In the genomic region with DNA sequence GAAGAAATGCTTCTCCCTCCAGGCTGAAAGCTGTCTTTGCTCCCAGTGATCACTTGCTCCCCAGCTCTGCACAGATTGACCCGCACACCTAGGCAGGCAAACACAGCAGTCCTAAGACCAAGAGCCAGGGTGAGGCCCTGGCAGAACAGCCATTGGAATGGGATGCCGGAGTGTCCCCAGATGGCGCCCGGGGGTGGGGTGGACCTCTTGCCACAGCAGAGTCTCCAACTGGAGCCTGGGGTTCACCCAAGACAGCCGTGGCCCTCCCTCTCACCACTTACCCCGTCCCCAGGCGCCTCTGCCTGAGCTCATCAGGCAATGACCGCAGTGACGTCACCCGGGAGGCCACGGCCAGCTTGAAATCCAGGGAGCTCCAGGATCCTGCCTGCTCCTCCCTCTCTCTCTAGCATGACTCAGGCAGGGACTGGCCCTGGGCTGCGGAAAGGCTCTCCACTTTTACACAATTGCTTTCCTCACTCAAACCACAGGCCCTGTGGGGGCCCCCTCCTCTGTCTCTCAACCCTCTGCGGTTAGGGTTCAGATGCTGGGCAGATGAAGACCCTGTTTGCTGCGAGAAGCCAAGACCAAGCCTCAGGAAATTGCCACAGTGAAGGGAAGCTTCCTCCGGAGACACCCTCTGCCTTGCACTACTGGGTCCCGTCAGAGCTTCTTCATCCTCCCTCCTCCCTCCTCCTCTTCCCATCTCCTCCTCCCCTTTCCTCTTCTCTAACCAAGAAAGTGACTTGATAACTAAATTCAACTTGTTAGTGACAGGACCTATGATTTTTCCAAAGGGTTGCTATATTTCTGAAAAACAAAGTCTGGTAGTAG, we compare ENCODE assay signal across 9 cellular contexts. TPM values are rescaled to one million over a fixed set of nuclear protein-coding genes. Genes with fewer than 3 reads are reported as not detected.
DNase-seq lines count a peak whose midpoint lies in the region; ATAC-seq and TF ChIP-seq lines count a peak whose summit lies in the region.
"Had no signal": no experiment of that assay in that cellular context is flagged by ENCODE, and none has a peak within 500 bp of the region (broad histone marks: within the 10 kb centered on the region; RNA-seq: fewer than 3 reads in every experiment).

No MANE protein-coding gene starts in this region.

- H3K4me3 ChIP-seq in PC-9 (peak overlapping the region; percentile 23; the same call in 1 of the 2 replicates), tibial artery (peak overlapping the region in 1 of 2 donors; percentile 21)

- no peaks in the 10 kb centered on the region for H3K36me3 ChIP-seq in PC-9 (ENCODE audit: low read depth)
- no peaks in the 10 kb centered on the region for H3K36me3 ChIP-seq in tibial artery

- no peaks in the 10 kb centered on the region for H3K9me2 ChIP-seq in PC-9 (ENCODE audit: insufficient read depth)

- no peak for TF ChIP-seq CTCF in GM13976 (IDR thresholded peaks at IDR 0.05; ENCODE audit: borderline replicate concordance, control extremely low read depth, extremely low read depth, insufficient read depth, missing control alignments)
- TF ChIP-seq CTCF in PC-9 (conservative IDR thresholded peaks at IDR 0.05) = no peak
- no peak for TF ChIP-seq CTCF in foreskin keratinocyte (conservative IDR thresholded peaks at IDR 0.05)
- no peak for TF ChIP-seq CTCF in tibial artery (IDR thresholded peaks at IDR 0.05)

- BruUV-seq in PC-9 (replicated peaks; lab: Mats Ljungman, UMichigan) = no TSS peak

- DNase-seq in GM13976 (ENCODE audit: low spot score) (peak; percentile 45), PC-9 (peak; percentile 96 to 98), foreskin keratinocyte (peak; percentile 90 to 95), nucleus accumbens (lab: John Stamatoyannopoulos, UW) (peak in 38 of 56 donors; percentile 3 to 86 (median 31)), tibial artery (peak; percentile 97)
- DNase-seq in activated effector memory CD4-positive, alpha-beta T cell treated with anti-CD3 and anti-CD28 coated beads, Interleukin-2, amount 50 U/mL, for 16 hours = peak; percentile 67
- DNase-seq: activated B cell treated with CpG ODN at 0.5 μM for 24 hours had no signal

- in situ Hi-C loops in GM13976 (cut with MboI; ENCODE audit: low sequenced_read_pairs, unreplicated experiment) = loop anchor here (25.0 kb wide), 1 partner anchor 640 kb away; no protein-coding TSS in a partner anchor

- H3K9me3 ChIP-seq in PC-9 (ENCODE audit: insufficient read depth, low read depth) = no peaks in the 10 kb centered on the region
- H3K9me3 ChIP-seq in tibial artery = no peaks in the 10 kb centered on the region

- H3K4me1 ChIP-seq in PC-9 (replicated peaks; ENCODE audit: insufficient read depth) = peaks cover 84% of the 10 kb centered on the region
- H3K4me1 ChIP-seq in foreskin keratinocyte = peaks cover 6% of the 10 kb centered on the region
- H3K4me1 ChIP-seq in tibial artery = peaks cover 0 to 16% (median 12%) of the 10 kb centered on the region in 4 donors

- no peaks in the 10 kb centered on the region for H4K20me1 ChIP-seq in PC-9 (ENCODE audit: insufficient read depth)

- H2AFZ ChIP-seq in PC-9 = no peak overlapping the region

- intact Hi-C loops in PC-9 (cut with micrococcal nuclease; ENCODE audit: unreplicated experiment) = loop anchor here (1.0 kb wide), 3 partner anchors 15 to 39 kb away; no protein-coding TSS in a partner anchor
- intact Hi-C loops in tibial artery (cut with DNase I; ENCODE audit: low total_unique reads) = no loop called here

- H3F3A ChIP-seq in PC-9 (ENCODE audit: insufficient read depth, low read depth) = peaks cover 46% of the 10 kb centered on the region

- peak overlapping the region; percentile 71 for H3K27ac ChIP-seq in PC-9
- H3K27ac ChIP-seq in foreskin keratinocyte = peak overlapping the region; percentile 55
- H3K27ac ChIP-seq in tibial artery = peak overlapping the region; percentile 62 to 63

- H3K4me2 ChIP-seq in PC-9 = peak overlapping the region; percentile 72

- no peaks in the 10 kb centered on the region for H3K27me3 ChIP-seq in PC-9 (ENCODE audit: insufficient read depth, low read depth)
- no peaks in the 10 kb centered on the region for H3K27me3 ChIP-seq in foreskin keratinocyte
- H3K27me3 ChIP-seq in tibial artery = no peaks in the 10 kb centered on the region

- no peaks in the 10 kb centered on the region for H3K79me2 ChIP-seq in PC-9 (ENCODE audit: low read depth)

- ATAC-seq in foreskin keratinocyte (peak; percentile 91), GM21619 (IDR thresholded peaks at IDR 0.05; ENCODE audit: unreplicated experiment) (no peak), GM18873 (IDR thresholded peaks at IDR 0.05; ENCODE audit: low FRiP score, unreplicated experiment) (no peak)

- CTCF ChIA-PET in PC-9 (lab: Charles Lee) = interaction anchor here (0.6 to 2.8 kb wide), 5 partner anchors 14 to 154 kb away, joined by 3 to 24 read pairs (median 4); no protein-coding TSS in a partner anchor

- POLR2A ChIA-PET in PC-9 (lab: Charles Lee; ENCODE audit: unreplicated experiment) = interaction anchor here (0.5 to 1.3 kb wide), 11 partner anchors 15 to 754 kb away, joined by 3 to 37 read pairs (median 4); partner anchors contain the start of genes NTMT1 and PTGES

RNA-seq across cellular contexts. Expression of gene PTGES, which starts 24.3 kb away (rescaled TPM):
- total RNA-seq in PC-9 (2021) (116 and 119 TPM in 2 replicates), foreskin keratinocyte (5.2 and 7.1 TPM in 2 replicates)
- 5.4 and 7.7 TPM in 2 replicates for polyA plus RNA-seq in foreskin keratinocyte
- total RNA-seq: activated B cell treated with CpG ODN at 0.5 μM for 24 hours had no signal

RNA-seq across cellular contexts. Expression of gene TOR1B, which starts 25.8 kb away (rescaled TPM):
- 26.5 and 30.5 TPM in 2 replicates for total RNA-seq in PC-9 (2021)
- total RNA-seq in foreskin keratinocyte = 20.4 and 22.0 TPM in 2 replicates
- polyA plus RNA-seq in foreskin keratinocyte = 12.8 and 13.8 TPM in 2 replicates

RNA-seq across cellular contexts. Expression of gene TOR1A, which starts 46.8 kb away (rescaled TPM):
- total RNA-seq in PC-9 (2021) (33.8 and 43.5 TPM in 2 replicates), foreskin keratinocyte (37.2 and 37.3 TPM in 2 replicates)
- polyA plus RNA-seq in foreskin keratinocyte = 34.5 and 37.4 TPM in 2 replicates

RNA-seq across cellular contexts. Expression of gene C9orf78, which starts 57.9 kb away (rescaled TPM):
- total RNA-seq in PC-9 (2021) (39.2 and 51.7 TPM in 2 replicates), foreskin keratinocyte (45.5 and 50.4 TPM in 2 replicates)
- polyA plus RNA-seq in foreskin keratinocyte = 52.7 and 54.2 TPM in 2 replicates

RNA-seq across cellular contexts. Expression of gene USP20, which starts 58.1 kb away (rescaled TPM):
- total RNA-seq in PC-9 (2021) (22.1 and 27.8 TPM in 2 replicates), foreskin keratinocyte (8.3 and 8.6 TPM in 2 replicates)
- polyA plus RNA-seq in foreskin keratinocyte = 9.4 and 10.4 TPM in 2 replicates

Comparison
In these comparisons a context has a peak if more than half of its experiments do, and no peak if none do; other contexts are left out.
1. DNase-seq: peak in every context shown above with its lines; median percentile 97 in PC-9; 97 in tibial artery; 92 in foreskin keratinocyte; 67 in activated effector memory CD4-positive, alpha-beta T cell treated with anti-CD3 and anti-CD28 coated beads, Interleukin-2, amount 50 U/mL, for 16 hours; 45 in GM13976; 31 in nucleus accumbens.
2. RNA of gene PTGES, which starts 24.3 kb away (total RNA-seq): 116 to 119 TPM in PC-9; 5.2 to 7.1 TPM in foreskin keratinocyte; every median in the first group is over 10 times any median in the second.
3. Peak in every context shown above with its lines, with median percentiles within 50 percentile points of each other: H3K27ac ChIP-seq.